31 cellular contexts compared by ENCODE assay signal in genomic region chr13:95323930-95324662, GRCh38. TPM values are rescaled to one million over a fixed set of nuclear protein-coding genes. Genes with fewer than 3 reads are reported as not detected.
DNase-seq lines count a peak whose midpoint lies in the region; ATAC-seq and TF ChIP-seq lines count a peak whose summit lies in the region.
"Had no signal": no experiment of that assay in that cellular context is flagged by ENCODE, and none has a peak within 500 bp of the region (broad histone marks: within the 10 kb centered on the region; RNA-seq: fewer than 3 reads in every experiment).

No MANE protein-coding gene starts in this region.

- H3K27ac Mint-ChIP-seq in GM23338, result no peak overlapping the region
- H3K27ac Mint-ChIP-seq: activated B cell treated with CpG ODN at 0.5 μM for 24 hours; activated naive CD8-positive, alpha-beta T cell treated with anti-CD3 and anti-CD28 coated beads for 36 hours; activated T-cell treated with anti-CD3 and anti-CD28 coated beads, Interleukin-2, amount 50 U/mL, for 24 hours; HFFc6 had no signal

- no peaks in the 10 kb centered on the region for H3K79me1 ChIP-seq in neuronal stem cell (ENCODE audit: low read depth, low read length)

- no peaks in the 10 kb centered on the region; the same call in 2 of the 3 replicates for H3K9me3 Mint-ChIP-seq in GM23338
- H3K9me3 Mint-ChIP-seq: activated B cell treated with CpG ODN at 0.5 μM for 24 hours; activated naive CD8-positive, alpha-beta T cell treated with anti-CD3 and anti-CD28 coated beads for 36 hours; activated T-cell treated with anti-CD3 and anti-CD28 coated beads, Interleukin-2, amount 50 U/mL, for 24 hours; HFFc6 had no signal

- no peaks in the 10 kb centered on the region for H3K79me2 ChIP-seq in GM23338 (replicated peaks; ENCODE audit: insufficient read depth)

- H3K4me1 ChIP-seq in GM23338 (ENCODE audit: insufficient read depth) (no peaks in the 10 kb centered on the region), neuronal stem cell (ENCODE audit: control insufficient read depth in 2 of 2, insufficient read depth in 1 of 2, low read depth in 1 of 2, low read length in 2 of 2) (peaks cover 0 to 4% of the 10 kb centered on the region in 2 donors)
- H3K4me1 ChIP-seq: Peyer's patch, psoas muscle had no signal

- no peak overlapping the region for H2BK15ac ChIP-seq in neuronal stem cell (ENCODE audit: low read length)

- H2AFZ ChIP-seq in GM23338 (0 out of 2 replicates have a peak overlapping the region, but pooled peaks have one; percentile 73), neuronal stem cell (ENCODE audit: low read length) (peak overlapping the region; percentile 69)
- H2AFZ ChIP-seq: GM23248 had no signal

- H3K4me3 Mint-ChIP-seq in GM23338, result no peak overlapping the region
- H3K4me3 Mint-ChIP-seq: activated B cell treated with CpG ODN at 0.5 μM for 24 hours; activated naive CD8-positive, alpha-beta T cell treated with anti-CD3 and anti-CD28 coated beads for 36 hours; activated T-cell treated with anti-CD3 and anti-CD28 coated beads, Interleukin-2, amount 50 U/mL, for 24 hours; HFFc6 had no signal

- H3K27me3 Mint-ChIP-seq in GM23338 (ENCODE audit: insufficient read depth, low read depth, poor library complexity), result peaks cover 2% of the 10 kb centered on the region
- H3K27me3 Mint-ChIP-seq: activated naive CD8-positive, alpha-beta T cell treated with anti-CD3 and anti-CD28 coated beads for 36 hours had no signal

- no peak overlapping the region for H2BK120ac ChIP-seq in neuronal stem cell (ENCODE audit: low read depth, low read length)

- H4K20me1 ChIP-seq in GM23338 (replicated peaks; ENCODE audit: insufficient read depth), result no peaks in the 10 kb centered on the region

- no peak overlapping the region for H3K14ac ChIP-seq in neuronal stem cell (ENCODE audit: low read length)

- no CpG with 5 or more reads among the region's 16 CpGs for WGBS in neuronal stem cell (ENCODE audit: extremely low coverage in 2 of 2, insufficient read length in 2 of 2, insufficient replicate concordance in 1 of 2), 2 donors

- H3K9ac ChIP-seq in neuronal stem cell (ENCODE audit: low read depth, low read length, poor library complexity), result no peak overlapping the region
- H3K9ac ChIP-seq: GM23248 had no signal

- no peak for DNase-seq in GM23338 (ENCODE audit: low spot score)
- DNase-seq in NCI-H69 (lab: John Stamatoyannopoulos, UW), result peak; percentile 9
- DNase-seq in dermis blood vessel endothelial cell, result peak; percentile 69
- no peak for DNase-seq in neuronal stem cell (ENCODE audit: low spot score)
- DNase-seq in GM19240 (ENCODE audit: insufficient read length, low spot score), result no peak
- no peak for DNase-seq in globus pallidus (ENCODE audit: low spot score)
- DNase-seq: activated B cell treated with CpG ODN at 0.5 μM for 24 hours; activated effector memory CD4-positive, alpha-beta T cell treated with anti-CD3 and anti-CD28 coated beads, Interleukin-2, amount 50 U/mL, for 16 hours; activated naive CD8-positive, alpha-beta T cell treated with anti-CD3 and anti-CD28 coated beads for 36 hours; activated T-cell treated with anti-CD3 and anti-CD28 coated beads, Interleukin-2, amount 50 U/mL, for 24 hours; aorta; COR-L47; effector CD8-positive, alpha-beta T cell; GM23248; HFFc6; left colon; mesenchymal stem cell; NCI-H1048; NCI-H1930; NCI-H446; NCI-H774; Peyer's patch; psoas muscle; SHP77 treated with DMSO at 0.1 percent for 48 hours; sigmoid colon; stimulated activated CD4-positive, alpha-beta T cell treated with anti-CD3 and anti-CD28 coated beads, Interleukin-4, amount 100 ng/mL, for 1 hour; T-helper 9 cell; trophoblast cell had no signal

- H3K4me3 ChIP-seq in GM23338 (no peak overlapping the region), neuronal stem cell (ENCODE audit: low read length in 2 of 2) (no peak overlapping the region)
- H3K4me3 ChIP-seq: cardiac muscle cell, GM23248, Peyer's patch, psoas muscle, sigmoid colon had no signal

- H2BK5ac ChIP-seq in neuronal stem cell (ENCODE audit: low read length), result no peak overlapping the region

- H3K23ac ChIP-seq in neuronal stem cell (ENCODE audit: low read depth, low read length, poor library complexity), result no peak overlapping the region

- H3K4me2 ChIP-seq in GM23338 (no peak overlapping the region), neuronal stem cell (ENCODE audit: insufficient read depth, low read length, poor library complexity, severe bottlenecking) (no peak overlapping the region)

- no peaks in the 10 kb centered on the region for H3K36me3 ChIP-seq in GM23338 (ENCODE audit: insufficient read depth)
- no peaks in the 10 kb centered on the region for H3K36me3 ChIP-seq in neuronal stem cell (replicated peaks in 1 of 2; ENCODE audit: control insufficient read depth in 2 of 2, insufficient read depth in 2 of 2, low read length in 2 of 2)
- H3K36me3 ChIP-seq: cardiac muscle cell, Peyer's patch, sigmoid colon had no signal

- H3K4ac ChIP-seq in neuronal stem cell (ENCODE audit: low read length), result no peak overlapping the region

- TF ChIP-seq CTCF in GM23338 (conservative IDR thresholded peaks at IDR 0.05; ENCODE audit: low read depth in 2 of 2), result no peak

- no peak overlapping the region for H2BK12ac ChIP-seq in neuronal stem cell (ENCODE audit: low read length)

- no peaks in the 10 kb centered on the region for H3K4me1 Mint-ChIP-seq in GM23338
- H3K4me1 Mint-ChIP-seq: activated B cell treated with CpG ODN at 0.5 μM for 24 hours; activated naive CD8-positive, alpha-beta T cell treated with anti-CD3 and anti-CD28 coated beads for 36 hours had no signal

- no peaks in the 10 kb centered on the region; the same call in 2 of the 3 replicates for H3K36me3 Mint-ChIP-seq in GM23338 (ENCODE audit: low read depth)
- H3K36me3 Mint-ChIP-seq: activated naive CD8-positive, alpha-beta T cell treated with anti-CD3 and anti-CD28 coated beads for 36 hours had no signal

- H3K27me3 ChIP-seq in GM23338 (ENCODE audit: insufficient read depth) (no peaks in the 10 kb centered on the region), neuronal stem cell (ENCODE audit: control insufficient read depth in 3 of 3, insufficient read depth in 3 of 3, low read depth in 1 of 3, low read length in 3 of 3) (no peaks in the 10 kb centered on the region)
- H3K27me3 ChIP-seq: cardiac muscle cell, Peyer's patch, sigmoid colon had no signal

- ATAC-seq in GM23338 (no peak), HG03469 (IDR thresholded peaks at IDR 0.05; ENCODE audit: unreplicated experiment) (no peak)
- ATAC-seq: left colon, psoas muscle had no signal

- H3K27ac ChIP-seq in GM23338 (ENCODE audit: low read depth) (no peak overlapping the region), neuronal stem cell (replicated peaks; ENCODE audit: low read length) (no peak overlapping the region)
- H3K27ac ChIP-seq: C4-2B, cardiac muscle cell, GM23248, Peyer's patch, psoas muscle had no signal

- H3K18ac ChIP-seq in neuronal stem cell (ENCODE audit: low read length), result peak overlapping the region; percentile 24

- no peaks in the 10 kb centered on the region for H3K9me3 ChIP-seq in neuronal stem cell (replicated peaks in 1 of 2; ENCODE audit: control insufficient read depth in 2 of 2, insufficient read depth in 1 of 2, low read depth in 1 of 2, low read length in 2 of 2)
- H3K9me3 ChIP-seq: Peyer's patch, psoas muscle, sigmoid colon had no signal

- no peaks in the 10 kb centered on the region for H3F3A ChIP-seq in GM23338 (replicated peaks; ENCODE audit: low read depth)

- no peak overlapping the region for H4K91ac ChIP-seq in neuronal stem cell (ENCODE audit: low read depth, low read length, poor library complexity)

- no peak overlapping the region for H2AK5ac ChIP-seq in neuronal stem cell (ENCODE audit: low read depth, low read length)

- no peaks in the 10 kb centered on the region for H3K9me2 ChIP-seq in GM23338 (ENCODE audit: insufficient read depth)

- no peak overlapping the region for H4K8ac ChIP-seq in neuronal stem cell (ENCODE audit: low read depth, low read length)

TF ChIP-seq in GM23338, 12 proteins besides CTCF, POLR2A, EP300 and RAD21 (continues in another document):
- no peak for TF ChIP-seq REST (IDR thresholded peaks at IDR 0.05; ENCODE audit: unreplicated experiment)

RNA-seq across cellular contexts. Expression of gene ABCC4, which starts 22.8 kb away (rescaled TPM):
- 12.2 and 15.0 TPM in 2 replicates for total RNA-seq in GM23338 (2014; rRNA removed; shearing (Covaris generic))
- 3.7 and 4.3 TPM in 2 replicates for polyA plus RNA-seq in GM23338 (2016; fragmentation: Nextera tagmentation; extraction: Ambion mirVana)
- total RNA-seq in dermis blood vessel endothelial cell, result 6.1 and 9.8 TPM in 2 replicates
- polyA plus RNA-seq in neuronal stem cell (2013, experiment 1 of 2), result 10.9 TPM
- polyA plus RNA-seq in neuronal stem cell (2013, experiment 2 of 2), result 11.1 TPM

Comparison
In these comparisons a context has a peak if more than half of its experiments do, and no peak if none do; other contexts are left out.
1. DNase-seq: peak in NCI-H69 (single experiment) and dermis blood vessel endothelial cell (single experiment); none in GM23338 (single experiment), neuronal stem cell (single experiment), GM19240 (single experiment) and globus pallidus (single experiment).